ENCODE assay signal across 20 cellular contexts in genomic region chr7:138185132-138185908, GRCh38.
"Had no signal": no experiment of that assay in that cellular context is flagged by ENCODE, and none has a peak within 500 bp of the region (broad histone marks: within the 10 kb centered on the region; RNA-seq: fewer than 3 reads in every experiment).

No MANE protein-coding gene starts in this region.

- ATAC-seq: left cardiac atrium; lower lobe of right lung; stimulated activated memory B cell treated with anti-CD40 and anti-IgM and Interleukin-4, amounts not matched to agents 10 μg/mL and 1 μg/mL and 100 μg/mL, for 72 hours had no signal

- H3K9me3 ChIP-seq: colonic mucosa, ovary, uterus had no signal

- DNase-seq: colonic mucosa; dermis blood vessel endothelial cell; esophagus squamous epithelium; foreskin fibroblast; immature natural killer cell; left cardiac atrium; left ventricle myocardium inferior; lower lobe of right lung; naive B cell; ovary; stimulated activated CD4-positive, alpha-beta T cell treated with anti-CD3 and anti-CD28 coated beads, Interleukin-4, amount 100 ng/mL, for 24 hours; tibial artery; upper lobe of left lung; uterus had no signal

- H3K4me1 ChIP-seq: colonic mucosa, esophagus squamous epithelium, left ventricle myocardium inferior, lower lobe of right lung, right atrium auricular region, tibial artery, upper lobe of left lung, uterus had no signal

- H3K4me3 Mint-ChIP-seq: immature natural killer cell; memory B cell; naive B cell; nephron; stimulated activated memory B cell treated with anti-CD40 and anti-IgM and Interleukin-4, amounts not matched to agents 10 μg/mL and 1 μg/mL and 100 μg/mL, for 72 hours; stimulated activated naive CD8-positive, alpha-beta T cell treated with anti-CD3 and anti-CD28 coated beads, Interleukin-15, Interleukin-2, amounts not matched to agents 100 ng/mL and 50 ng/mL, for 24 hours had no signal

- H3K36me3 ChIP-seq: colonic mucosa, esophagus squamous epithelium, left ventricle myocardium inferior, lower lobe of right lung, ovary, right atrium auricular region, tibial artery, upper lobe of left lung, uterus had no signal

- H3K36me3 Mint-ChIP-seq: immature natural killer cell; memory B cell; stimulated activated memory B cell treated with anti-CD40 and anti-IgM and Interleukin-4, amounts not matched to agents 10 μg/mL and 1 μg/mL and 100 μg/mL, for 72 hours had no signal

- H3K27me3 Mint-ChIP-seq: memory B cell; stimulated activated memory B cell treated with anti-CD40 and anti-IgM and Interleukin-4, amounts not matched to agents 10 μg/mL and 1 μg/mL and 100 μg/mL, for 72 hours; stimulated activated naive CD8-positive, alpha-beta T cell treated with anti-CD3 and anti-CD28 coated beads, Interleukin-15, Interleukin-2, amounts not matched to agents 100 ng/mL and 50 ng/mL, for 24 hours had no signal

- H3K27me3 ChIP-seq: colonic mucosa, esophagus squamous epithelium, ovary, right atrium auricular region, tibial artery, upper lobe of left lung, uterus had no signal

- FAIRE-seq: keratinocyte had no signal

- H3K27ac Mint-ChIP-seq: immature natural killer cell; memory B cell; naive B cell; nephron; stimulated activated memory B cell treated with anti-CD40 and anti-IgM and Interleukin-4, amounts not matched to agents 10 μg/mL and 1 μg/mL and 100 μg/mL, for 72 hours; stimulated activated naive CD8-positive, alpha-beta T cell treated with anti-CD3 and anti-CD28 coated beads, Interleukin-15, Interleukin-2, amounts not matched to agents 100 ng/mL and 50 ng/mL, for 24 hours had no signal

- H3K27ac ChIP-seq: colonic mucosa, esophagus squamous epithelium, left ventricle myocardium inferior, lower lobe of right lung, ovary, right atrium auricular region, tibial artery, upper lobe of left lung, uterus had no signal

- H3K4me3 ChIP-seq: colonic mucosa, esophagus squamous epithelium, left ventricle myocardium inferior, lower lobe of right lung, ovary, right atrium auricular region, tibial artery, upper lobe of left lung, uterus had no signal

- H3K4me1 Mint-ChIP-seq: immature natural killer cell; memory B cell; naive B cell; nephron; stimulated activated memory B cell treated with anti-CD40 and anti-IgM and Interleukin-4, amounts not matched to agents 10 μg/mL and 1 μg/mL and 100 μg/mL, for 72 hours had no signal
